In the genomic region with DNA sequence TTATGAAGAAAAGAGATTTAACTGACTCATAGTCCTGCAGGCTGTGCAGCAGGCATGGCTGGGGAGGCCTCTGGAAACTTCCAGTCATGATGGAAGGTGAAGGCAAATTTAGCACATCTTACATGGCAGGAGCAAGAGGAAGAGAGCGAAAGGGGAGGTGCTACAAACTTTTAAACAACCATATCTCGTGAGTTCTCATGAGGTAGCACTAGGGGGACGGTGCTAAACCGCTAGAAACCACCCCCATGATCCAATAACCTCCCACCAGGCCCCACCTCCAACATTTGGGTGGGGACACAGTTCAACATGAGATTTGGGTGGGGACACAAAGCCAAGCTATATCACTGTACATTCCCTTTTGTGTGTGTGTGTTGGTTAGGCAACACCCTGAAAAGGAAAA, we compare ENCODE assay signal across 4 cellular contexts.
"Had no signal": no experiment of that assay in that cellular context is flagged by ENCODE, and none has a peak within 500 bp of the region (broad histone marks: within the 10 kb centered on the region; RNA-seq: fewer than 3 reads in every experiment).

No MANE protein-coding gene starts in this region.

- DNase-seq: H9, HCEC 1CT had no signal

- H3K9me3 Mint-ChIP-seq: GM23338, H9, IgD-negative memory B cell had no signal

- H3K27ac Mint-ChIP-seq: GM23338, H9 had no signal

- H3K27me3 Mint-ChIP-seq: IgD-negative memory B cell had no signal

- H3K4me3 Mint-ChIP-seq: GM23338, H9, IgD-negative memory B cell had no signal

- ATAC-seq: GM23338 had no signal

- H3K4me1 Mint-ChIP-seq: H9 had no signal
